Comparison of ENCODE assay signal across 15 cellular contexts in genomic region chr12:87813476-87814234, GRCh38.
A peak's percentile ranks its signal among the peaks of the same experiment; 100 is the strongest.
DNase-seq lines count a peak whose midpoint lies in the region; ATAC-seq and TF ChIP-seq lines count a peak whose summit lies in the region.
"Had no signal": no experiment of that assay in that cellular context is flagged by ENCODE, and none has a peak within 500 bp of the region (broad histone marks: within the 10 kb centered on the region; RNA-seq: fewer than 3 reads in every experiment).

No MANE protein-coding gene starts in this region.

- TF ChIP-seq CTCF in ascending aorta (IDR thresholded peaks at IDR 0.05) (no peak), type B pancreatic cell (conservative IDR thresholded peaks at IDR 0.05) (no peak)

- no peaks in the 10 kb centered on the region for H3K27me3 ChIP-seq in ascending aorta
- H3K27me3 ChIP-seq: esophagus muscularis mucosa had no signal

- H3K4me3 ChIP-seq in ascending aorta, result no peak overlapping the region
- H3K4me3 ChIP-seq: esophagus muscularis mucosa had no signal

- ATAC-seq in GM21576 (IDR thresholded peaks at IDR 0.05; ENCODE audit: unreplicated experiment) (no peak), HG02623 (IDR thresholded peaks at IDR 0.05; ENCODE audit: unreplicated experiment) (no peak)
- ATAC-seq: activated T-helper 17 cell treated with anti-CD3 and anti-CD28 coated beads, Interleukin-2, amount 50 U/mL, for 72 hours had no signal

- peaks cover 25% of the 10 kb centered on the region for H3K4me1 Mint-ChIP-seq in type B pancreatic cell (ENCODE audit: unreplicated experiment)
- H3K4me1 Mint-ChIP-seq: activated CD4-positive, alpha-beta T cell treated with anti-CD3 and anti-CD28 coated beads, Interleukin-2, amount 10 ng/mL, durations not matched to agents 7 days and 5 days; activated T-helper 17 cell treated with anti-CD3 and anti-CD28 coated beads, Interleukin-2, amount 50 U/mL, for 72 hours; immature natural killer cell had no signal

- peaks cover 4% of the 10 kb centered on the region for H3K9me3 Mint-ChIP-seq in type B pancreatic cell
- H3K9me3 Mint-ChIP-seq: activated CD4-positive, alpha-beta T cell treated with anti-CD3 and anti-CD28 coated beads, Interleukin-2, amount 10 ng/mL, durations not matched to agents 7 days and 5 days had no signal

- no peaks in the 10 kb centered on the region for H3K27me3 Mint-ChIP-seq in type B pancreatic cell
- H3K27me3 Mint-ChIP-seq: activated CD4-positive, alpha-beta T cell treated with anti-CD3 and anti-CD28 coated beads, Interleukin-2, amount 10 ng/mL, durations not matched to agents 7 days and 5 days; activated T-helper 17 cell treated with anti-CD3 and anti-CD28 coated beads, Interleukin-2, amount 50 U/mL, for 72 hours had no signal

- intact Hi-C loops in ascending aorta (cut with DNase I), result no loop called here

- no peaks in the 10 kb centered on the region for H3K9me3 ChIP-seq in ascending aorta
- H3K9me3 ChIP-seq: esophagus muscularis mucosa had no signal

- DNase-seq in HS-5 (ENCODE audit: low read depth) (peak; percentile 56), ascending aorta (ENCODE audit: low spot score in 2 of 2) (no peak), hepatic stellate cell (ENCODE audit: low spot score) (peak; percentile 9), type B pancreatic cell (ENCODE audit: extremely low spot score, unreplicated experiment) (no peak)
- no peak for DNase-seq in stimulated activated CD4-positive, alpha-beta T cell treated with anti-CD3 and anti-CD28 coated beads, Interleukin-15, amount 100 ng/mL, for 24 hours
- DNase-seq: activated CD4-positive, alpha-beta T cell treated with anti-CD3 and anti-CD28 coated beads, Interleukin-2, amount 10 ng/mL, durations not matched to agents 7 days and 5 days; central memory CD4-positive, alpha-beta T cell; immature natural killer cell; Kasumi-1; NCI-H2107; substantia nigra had no signal

- no peak overlapping the region for H3K4me3 Mint-ChIP-seq in type B pancreatic cell
- H3K4me3 Mint-ChIP-seq: activated CD4-positive, alpha-beta T cell treated with anti-CD3 and anti-CD28 coated beads, Interleukin-2, amount 10 ng/mL, durations not matched to agents 7 days and 5 days; activated T-helper 17 cell treated with anti-CD3 and anti-CD28 coated beads, Interleukin-2, amount 50 U/mL, for 72 hours; immature natural killer cell had no signal

- H3K27ac ChIP-seq in ascending aorta, result peak overlapping the region; percentile 27 to 41

- H3K36me3 Mint-ChIP-seq in type B pancreatic cell, result no peaks in the 10 kb centered on the region
- H3K36me3 Mint-ChIP-seq: immature natural killer cell had no signal

- no peaks in the 10 kb centered on the region for H3K36me3 ChIP-seq in ascending aorta
- H3K36me3 ChIP-seq: esophagus muscularis mucosa had no signal

- peak overlapping the region; percentile 1 for H3K27ac Mint-ChIP-seq in type B pancreatic cell
- H3K27ac Mint-ChIP-seq: activated CD4-positive, alpha-beta T cell treated with anti-CD3 and anti-CD28 coated beads, Interleukin-2, amount 10 ng/mL, durations not matched to agents 7 days and 5 days; activated T-helper 17 cell treated with anti-CD3 and anti-CD28 coated beads, Interleukin-2, amount 50 U/mL, for 72 hours; immature natural killer cell had no signal

- H3K4me1 ChIP-seq in ascending aorta, result peaks cover 0 to 7% of the 10 kb centered on the region in 2 donors

Comparison
In these comparisons a context has a peak if more than half of its experiments do, and no peak if none do; other contexts are left out.
1. DNase-seq: peak in HS-5 (single experiment) and hepatic stellate cell (single experiment); none in ascending aorta (0 of 2), type B pancreatic cell (single experiment) and stimulated activated CD4-positive, alpha-beta T cell treated with anti-CD3 and anti-CD28 coated beads, Interleukin-15, amount 100 ng/mL, for 24 hours (single experiment).